34 cellular contexts compared by ENCODE assay signal in genomic region chr2:198756166-198756565, GRCh38.
A peak's percentile ranks its signal among the peaks of the same experiment; 100 is the strongest.
DNase-seq lines count a peak whose midpoint lies in the region; FAIRE-seq and TF ChIP-seq lines count a peak whose summit lies in the region.
"Had no signal": no experiment of that assay in that cellular context is flagged by ENCODE, and none has a peak within 500 bp of the region (broad histone marks: within the 10 kb centered on the region; RNA-seq: fewer than 3 reads in every experiment).

No MANE protein-coding gene starts in this region.

- FAIRE-seq in D721Med (lab: Jason Lieb, UNC), result no peak
- FAIRE-seq: endothelial cell of umbilical vein, keratinocyte had no signal

- no peaks in the 10 kb centered on the region for H3K9me3 ChIP-seq in AG04450 (ENCODE audit: control insufficient read depth, insufficient read depth, low read length)
- H3K9me3 ChIP-seq: adrenal gland, heart left ventricle, left ventricle myocardium inferior, right atrium auricular region had no signal

- no peak for TF ChIP-seq CTCF in AG04450 (IDR thresholded peaks at IDR 0.05; ENCODE audit: low read depth, low read length)
- TF ChIP-seq CTCF in fibroblast of mammary gland (conservative IDR thresholded peaks at IDR 0.05; ENCODE audit: control insufficient read depth, insufficient read depth, low read depth, low read length), result no peak
- no peak for TF ChIP-seq CTCF in D721Med (IDR thresholded peaks at IDR 0.05; ENCODE audit: insufficient read depth, missing control alignments)

- H3K27me3 ChIP-seq in AG04450 (ENCODE audit: control insufficient read depth, insufficient read depth, low read length), result no peaks in the 10 kb centered on the region
- H3K27me3 ChIP-seq: adrenal gland, heart left ventricle, neural progenitor cell, right atrium auricular region had no signal

- DNase-seq in AG04450 (ENCODE audit: low read depth, low spot score) (peak; percentile 10), ELR (ENCODE audit: low read depth) (peak; percentile 3), RPMI7951 (ENCODE audit: low read depth) (peak; percentile 44), fibroblast of mammary gland (ENCODE audit: low read depth) (peak; percentile 3), D721Med (ENCODE audit: insufficient read length, low spot score) (no peak), NOMO-1 (lab: John Stamatoyannopoulos, UW; ENCODE audit: unreplicated experiment in 2 of 2) (no peak)
- no peak for DNase-seq in activated CD4-positive, alpha-beta T cell treated with anti-CD3 and anti-CD28 coated beads for 48 hours
- DNase-seq in stimulated activated naive CD4-positive, alpha-beta T cell (lab: John Stamatoyannopoulos, UW), result no peak
- DNase-seq: activated CD4-positive, alpha-beta memory T cell treated with anti-CD3 and anti-CD28 coated beads, Interleukin-2, amount 10 ng/mL, durations not matched to agents 7 days and 5 days; activated CD4-positive, alpha-beta T cell treated with anti-CD3 and anti-CD28 coated beads for 1 hour; activated CD8-positive, alpha-beta memory T cell treated with anti-CD3 and anti-CD28 coated beads, Interleukin-2, amount 50 U/mL, for 4 hours; activated naive CD4-positive, alpha-beta T cell treated with anti-CD3 and anti-CD28 coated beads for 36 hours; adrenal gland; C1 segment of cervical spinal cord; DMS53; foreskin melanocyte; GDM1; heart left ventricle; KBM-7; left ventricle myocardium inferior; mesenchymal stem cell; NCI-H1105 treated with DMSO at 0.1 percent for 48 hours; NCI-H2081; NCI-H345; NCI-H69; posterior cingulate gyrus; SHP77 treated with DMSO at 0.1 percent for 48 hours; stimulated activated naive CD8-positive, alpha-beta T cell treated with anti-CD3 and anti-CD28 coated beads, Interleukin-15, amount 100 ng/mL, for 72 hours had no signal

- CTCF ChIA-PET in AG04450 (lab: Charles Lee), result interaction anchor here (0.6 kb wide), 1 partner anchor 730 kb away, joined by 7 read pairs; no protein-coding TSS in a partner anchor

- H3K27ac ChIP-seq in AG04450 (ENCODE audit: low read depth, low read length), result no peak overlapping the region
- H3K27ac ChIP-seq: adrenal gland, heart left ventricle, left ventricle myocardium inferior, neural progenitor cell, right atrium auricular region had no signal

- H3K4me3 ChIP-seq in AG04450 (ENCODE audit: low read depth, low read length), result no peak overlapping the region
- H3K4me3 ChIP-seq in fibroblast of mammary gland (ENCODE audit: control insufficient read depth, low read depth, low read length), result no peak overlapping the region
- H3K4me3 ChIP-seq: adrenal gland, GM23338, heart left ventricle, left ventricle myocardium inferior, neural progenitor cell, right atrium auricular region, smooth muscle cell had no signal

- POLR2A ChIA-PET in AG04450 (lab: Yijun Ruan, JAX), result no interaction called here

Comparison
In these comparisons a context has a peak if more than half of its experiments do, and no peak if none do; other contexts are left out.
1. DNase-seq: peak in AG04450 (single experiment), ELR (single experiment), RPMI7951 (single experiment) and fibroblast of mammary gland (single experiment); none in activated CD4-positive, alpha-beta T cell treated with anti-CD3 and anti-CD28 coated beads for 48 hours (single experiment), stimulated activated naive CD4-positive, alpha-beta T cell (0 of 6), D721Med (single experiment) and NOMO-1 (0 of 2).